1 cellular context compared by ENCODE assay signal in the genomic region with DNA sequence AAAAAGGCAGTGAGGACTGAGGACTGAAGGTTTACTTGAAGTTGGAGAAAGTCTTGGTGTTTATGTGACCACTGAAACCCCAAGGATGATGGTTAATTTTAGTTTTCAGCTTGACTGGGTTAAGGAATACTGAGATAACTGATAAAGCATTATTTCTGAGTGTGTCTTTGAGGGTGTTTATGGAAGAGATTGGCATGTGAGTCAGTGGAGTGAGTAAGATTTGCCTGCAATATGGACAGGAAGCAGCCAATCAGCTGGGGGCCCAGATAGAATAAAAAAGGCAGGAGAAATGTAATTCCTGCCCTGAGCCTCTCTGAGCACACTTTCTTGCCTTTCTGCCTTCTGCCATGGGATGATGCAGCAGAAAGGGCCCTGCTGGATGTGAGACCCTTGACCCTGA.
TF ChIP-seq lines count a peak whose summit lies in the region.

No MANE protein-coding gene starts in this region.

TF ChIP-seq in GM23338, 12 proteins besides CTCF, POLR2A, EP300 and RAD21 (continued from another document):
- TF ChIP-seq ZNF462 (CRISPR knock-in tag; IDR thresholded peaks at IDR 0.05), result no peak
- no peak for TF ChIP-seq POLR2AphosphoS5 (IDR thresholded peaks at IDR 0.05; ENCODE audit: low read depth)
